8 cellular contexts compared by ENCODE assay signal in the genomic region with DNA sequence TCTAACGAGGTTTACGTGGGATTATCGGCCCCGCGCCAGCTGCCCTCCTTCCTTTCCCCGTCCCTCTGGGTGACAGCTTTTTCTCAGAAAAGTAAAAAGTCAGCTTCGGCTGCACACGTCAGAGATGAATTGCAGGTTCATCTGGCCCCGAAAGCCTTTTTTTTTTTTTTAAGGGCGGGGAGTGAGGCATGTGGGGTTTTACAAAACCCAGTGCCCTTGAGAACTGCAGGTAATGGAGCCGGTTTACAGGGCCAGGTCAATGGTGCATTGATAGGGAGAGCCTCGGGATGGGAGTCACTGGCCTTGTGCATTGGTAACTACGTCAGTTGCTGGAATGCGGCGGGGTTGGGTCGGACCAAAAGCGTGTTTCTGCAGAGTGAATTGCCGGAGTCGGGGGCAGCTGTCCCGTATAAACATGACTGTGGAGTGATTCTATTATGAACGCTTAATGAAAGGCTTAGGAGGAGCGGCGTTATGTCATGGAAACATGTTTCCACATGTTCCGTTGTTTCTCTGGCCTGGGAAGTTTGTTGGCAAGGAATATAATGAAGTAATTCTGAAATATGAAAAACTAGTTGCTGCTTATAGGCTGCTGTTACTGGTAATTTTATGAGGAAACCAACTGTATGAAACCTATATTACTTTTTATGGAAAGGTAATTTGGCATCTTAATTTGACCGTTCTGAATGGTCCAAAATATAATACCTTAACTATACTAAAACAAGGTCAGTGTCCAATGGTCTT. TPM values are rescaled to one million over a fixed set of nuclear protein-coding genes. Genes with fewer than 3 reads are reported as not detected.
DNase-seq lines count a peak whose midpoint lies in the region; ATAC-seq and TF ChIP-seq lines count a peak whose summit lies in the region.

No MANE protein-coding gene starts in this region.

- TF ChIP-seq CTCF in HL-60 (IDR thresholded peaks at IDR 0.05; ENCODE audit: insufficient read depth, low read length) = no peak

- H3K27me3 ChIP-seq in BLaER1 treated with 17β-estradiol and CSF1 and Interleukin-3, amounts not matched to agents 10 nM and 100 nM = peaks cover 24 to 53% (median 39%) of the 10 kb centered on the region in 11 experiments
- H3K27me3 ChIP-seq in HL-60 (ENCODE audit: insufficient read depth, poor library complexity, severe bottlenecking) = no peaks in the 10 kb centered on the region
- H3K27me3 ChIP-seq in endocrine pancreas (ENCODE audit: control insufficient read depth, insufficient read depth, low read length) = no peaks in the 10 kb centered on the region

- H4K20me1 ChIP-seq in BLaER1 treated with 17β-estradiol and CSF1 and Interleukin-3, amounts not matched to agents 10 nM and 100 nM = no peaks in the 10 kb centered on the region

- no peaks in the 10 kb centered on the region for H3K36me3 ChIP-seq in BLaER1 treated with 17β-estradiol and CSF1 and Interleukin-3, amounts not matched to agents 10 nM and 100 nM
- H3K36me3 ChIP-seq in SK-N-MC (ENCODE audit: insufficient read depth, low read length) = no peaks in the 10 kb centered on the region
- H3K36me3 ChIP-seq in endocrine pancreas (ENCODE audit: control insufficient read depth, insufficient read depth, low read length) = no peaks in the 10 kb centered on the region

- peaks cover 6 to 22% (median 19%) of the 10 kb centered on the region in 11 experiments; a peak in 17 of 22 replicates for H3K9me3 ChIP-seq in BLaER1 treated with 17β-estradiol and CSF1 and Interleukin-3, amounts not matched to agents 10 nM and 100 nM (replicated peaks in 1 of 11)
- no peaks in the 10 kb centered on the region for H3K9me3 ChIP-seq in SK-N-MC (ENCODE audit: low read depth, low read length)
- H3K9me3 ChIP-seq in endocrine pancreas (ENCODE audit: control insufficient read depth, low read length) = no peaks in the 10 kb centered on the region

- DNase-seq in HL-60 (ENCODE audit: low read depth in 1 of 2, low spot score in 1 of 2) (peak; percentile 34 to 48), SK-N-MC (ENCODE audit: low read depth, low spot score) (no peak), lung microvascular endothelial cell (ENCODE audit: low read depth in 2 of 2) (peak; percentile 70 to 98), NOMO-1 treated with dmso at 0.1 percent for 144 hours (lab: John Stamatoyannopoulos, UW; ENCODE audit: unreplicated experiment) (no peak)

- peak overlapping the region in 5 of 11 experiments; percentile 50 to 71 (median 65); a peak in 8 of 22 replicates for H3K9ac ChIP-seq in BLaER1 treated with 17β-estradiol and CSF1 and Interleukin-3, amounts not matched to agents 10 nM and 100 nM
- H3K9ac ChIP-seq in SK-N-MC (ENCODE audit: insufficient read length) (peak overlapping the region; percentile 63), endocrine pancreas (ENCODE audit: control insufficient read depth, insufficient read depth, low read length) (peak overlapping the region; percentile 98)

- ATAC-seq in GM18858 (IDR thresholded peaks at IDR 0.05; ENCODE audit: unreplicated experiment) = peak; percentile 1

- H3K4me2 ChIP-seq in BLaER1 treated with 17β-estradiol and CSF1 and Interleukin-3, amounts not matched to agents 10 nM and 100 nM = peak overlapping the region; percentile 74 to 94 (median 85)

- no peak overlapping the region for H3K27ac ChIP-seq in BLaER1 treated with 17β-estradiol and CSF1 and Interleukin-3, amounts not matched to agents 10 nM and 100 nM
- H3K27ac ChIP-seq in HL-60 (replicated peaks) (peak overlapping the region; percentile 83), SK-N-MC (no peak overlapping the region), temporal lobe (ENCODE audit: low read depth, low read length) (peak overlapping the region; percentile 83)

- peaks cover 0 to 12% (median 6%) of the 10 kb centered on the region in 10 experiments; a peak in 10 of 20 replicates for H3K4me1 ChIP-seq in BLaER1 treated with 17β-estradiol and CSF1 and Interleukin-3, amounts not matched to agents 10 nM and 100 nM
- H3K4me1 ChIP-seq in endocrine pancreas (ENCODE audit: control insufficient read depth, insufficient read depth, low read length) = peaks cover 15% of the 10 kb centered on the region

- peak overlapping the region; percentile 55 to 73 (median 63) for H3K4me3 ChIP-seq in BLaER1 treated with 17β-estradiol and CSF1 and Interleukin-3, amounts not matched to agents 10 nM and 100 nM
- H3K4me3 ChIP-seq in HL-60 (replicated peaks; ENCODE audit: insufficient read depth, low read length) (peak overlapping the region; percentile 57), SK-N-MC (peak overlapping the region; percentile 83), endocrine pancreas (ENCODE audit: control insufficient read depth, insufficient read depth, low read length) (peak overlapping the region; percentile 99)

RNA-seq across cellular contexts. Expression of a gene that starts 1.1 kb away (rescaled TPM):
- total RNA-seq in lung microvascular endothelial cell (0.99 and 2.0 TPM in 2 replicates), temporal lobe (7.9 TPM)

RNA-seq across cellular contexts. Expression of a gene that starts 53.0 kb away (rescaled TPM):
- total RNA-seq in lung microvascular endothelial cell (not detected in 2 replicates), temporal lobe (not detected)

Comparison
In these comparisons a context has a peak if more than half of its experiments do, and no peak if none do; other contexts are left out.
1. H3K27ac ChIP-seq: peak in HL-60 (single experiment) and temporal lobe (single experiment); none in BLaER1 treated with 17β-estradiol and CSF1 and Interleukin-3, amounts not matched to agents 10 nM and 100 nM (0 of 11) and SK-N-MC (single experiment).
2. DNase-seq: peak in HL-60 (2 of 2) and lung microvascular endothelial cell (2 of 2); none in SK-N-MC (single experiment) and NOMO-1 treated with dmso at 0.1 percent for 144 hours (single experiment).
3. Peak in every context shown above with its lines, with median percentiles within 50 percentile points of each other: H3K4me3 ChIP-seq.